20 cellular contexts compared by ENCODE assay signal in genomic region chr19:39692822-39693221, GRCh38. TPM values are rescaled to one million over a fixed set of nuclear protein-coding genes. Genes with fewer than 3 reads are reported as not detected.
A peak's percentile ranks its signal among the peaks of the same experiment; 100 is the strongest.
DNase-seq lines count a peak whose midpoint lies in the region; ATAC-seq, FAIRE-seq and TF ChIP-seq lines count a peak whose summit lies in the region.
"Had no signal": no experiment of that assay in that cellular context is flagged by ENCODE, and none has a peak within 500 bp of the region (broad histone marks: within the 10 kb centered on the region; RNA-seq: fewer than 3 reads in every experiment).

No MANE protein-coding gene starts in this region.

- H3K4me1 Mint-ChIP-seq in stimulated activated effector memory CD8-positive, alpha-beta T cell treated with anti-CD3 and anti-CD28 coated beads, Interleukin-12 subunit alpha, Interleukin-12 subunit beta, amount 100 ng/mL, for 72 hours = no peaks in the 10 kb centered on the region
- H3K4me1 Mint-ChIP-seq: CD4-positive, CD25-positive, alpha-beta regulatory T cell; CD8-positive, alpha-beta memory T cell had no signal

- in situ Hi-C loops in Panc1 (cut with HindIII; ENCODE audit: low pct_unique_long_range_greater_than_20kb, low sequenced_read_pairs) = no loop called here

- intact Hi-C loops in Panc1 (cut with micrococcal nuclease; ENCODE audit: unreplicated experiment) = no loop called here

- no peak overlapping the region for H3K27ac Mint-ChIP-seq in stimulated activated effector memory CD8-positive, alpha-beta T cell treated with anti-CD3 and anti-CD28 coated beads, Interleukin-12 subunit alpha, Interleukin-12 subunit beta, amount 100 ng/mL, for 72 hours
- H3K27ac Mint-ChIP-seq: CD4-positive, CD25-positive, alpha-beta regulatory T cell; CD8-positive, alpha-beta memory T cell had no signal

- no peaks in the 10 kb centered on the region for H3K36me3 Mint-ChIP-seq in stimulated activated effector memory CD8-positive, alpha-beta T cell treated with anti-CD3 and anti-CD28 coated beads, Interleukin-12 subunit alpha, Interleukin-12 subunit beta, amount 100 ng/mL, for 72 hours

- WGBS in A549 (ENCODE audit: missing lambda C conversion rate) = 12% methylated on average over 1 of the region's 1 CpG

- H3K4me2 ChIP-seq in A549 = no peak overlapping the region
- H3K4me2 ChIP-seq: KMS-11 had no signal

- peaks cover 82% of the 10 kb centered on the region for H3K27me3 ChIP-seq in Panc1 (ENCODE audit: control insufficient read depth, insufficient read depth, low read length)
- H3K27me3 ChIP-seq: BE2C had no signal

- no peaks in the 10 kb centered on the region for H3K36me3 ChIP-seq in Panc1 (ENCODE audit: control insufficient read depth, insufficient read depth, low read length)
- H3K36me3 ChIP-seq: BE2C, HAP-1 had no signal

- H3K4me3 ChIP-seq in A549 (no peak overlapping the region), Panc1 (ENCODE audit: low read depth in 2 of 2, low read length in 2 of 2) (no peak overlapping the region)
- H3K4me3 ChIP-seq: HAP-1 had no signal

- no peak for ATAC-seq in A549
- peak; percentile 3; the same call in 1 of the 2 replicates for ATAC-seq in Panc1
- peak; percentile 24 for ATAC-seq in stimulated activated effector memory CD8-positive, alpha-beta T cell treated with anti-CD3 and anti-CD28 coated beads, Interleukin-12 subunit alpha, Interleukin-12 subunit beta, amount 100 ng/mL, for 72 hours

- BruUV-seq in Panc1 (replicated peaks; lab: Mats Ljungman, UMichigan) = no TSS peak

- H3K4me1 ChIP-seq in A549 = no peaks in the 10 kb centered on the region; the same call in 2 of the 3 replicates
- H3K4me1 ChIP-seq in Panc1 (ENCODE audit: control insufficient read depth, insufficient read depth, low read length) = no peaks in the 10 kb centered on the region
- H3K4me1 ChIP-seq: BE2C, HAP-1 had no signal

- H3K9me3 Mint-ChIP-seq in stimulated activated effector memory CD8-positive, alpha-beta T cell treated with anti-CD3 and anti-CD28 coated beads, Interleukin-12 subunit alpha, Interleukin-12 subunit beta, amount 100 ng/mL, for 72 hours = peaks cover 3% of the 10 kb centered on the region

- no peak for TF ChIP-seq EP300 in A549 (IDR thresholded peaks at IDR 0.05)

- TF ChIP-seq POLR2A in A549 (IDR thresholded peaks at IDR 0.05; ENCODE audit: low read length) = no peak
- no peak for TF ChIP-seq POLR2A in GM12891 (IDR thresholded peaks at IDR 0.05; ENCODE audit: low read depth, low read length)

- H3K27ac ChIP-seq in A549 (no peak overlapping the region), Panc1 (ENCODE audit: low read length) (no peak overlapping the region)
- H3K27ac ChIP-seq: HL-60, KMS-11 had no signal

- DNase-seq in A549 (ENCODE audit: low read depth in 1 of 2, low spot score in 1 of 2) (no peak), GM12891 (ENCODE audit: insufficient read length, low spot score) (no peak), Panc1 (ENCODE audit: low read depth, low spot score) (no peak), D341Med (ENCODE audit: low spot score) (no peak)
- no peak for DNase-seq in stimulated activated effector memory CD8-positive, alpha-beta T cell treated with anti-CD3 and anti-CD28 coated beads, Interleukin-12 subunit alpha, Interleukin-12 subunit beta, amount 100 ng/mL, for 72 hours (ENCODE audit: low spot score in 2 of 2)
- no peak for DNase-seq in stimulated activated CD4-positive, alpha-beta T cell treated with anti-CD3 and anti-CD28 coated beads, Interleukin-2, amount 100 ng/mL, for 48 hours
- DNase-seq: ACHN; BE2C; C1 segment of cervical spinal cord; CD4-positive, CD25-positive, alpha-beta regulatory T cell; CD8-positive, alpha-beta memory T cell; COR-L47 had no signal

- no peak for TF ChIP-seq CTCF in A549 (IDR thresholded peaks at IDR 0.05)
- no peak for TF ChIP-seq CTCF in Panc1 (IDR thresholded peaks at IDR 0.05)

- POLR2A ChIA-PET in A549 (lab: Yijun Ruan, JAX) (no interaction called here), Panc1 (lab: Charles Lee) (interaction anchor here (0.6 kb wide), 1 partner anchor 57 kb away, joined by 3 read pairs; no protein-coding TSS in a partner anchor)

- peak; percentile 74 for FAIRE-seq in A549 (lab: Jason Lieb, UNC)
- peak; percentile 69 for FAIRE-seq in GM12891 (lab: Jason Lieb, UNC)
- FAIRE-seq: D721Med, G401.6 had no signal

- CTCF ChIA-PET in A549 (lab: Yijun Ruan, JAX) = interaction anchor here (1.1 to 1.2 kb wide), 2 partner anchors 21 to 141 kb away, joined by 3 to 5 read pairs; no protein-coding TSS in a partner anchor
- CTCF ChIA-PET in Panc1 (lab: Charles Lee) = interaction anchor here (0.6 to 0.9 kb wide), 3 partner anchors 20 to 252 kb away, joined by 3 to 8 read pairs (median 5); no protein-coding TSS in a partner anchor

- no peak overlapping the region for H3K4me3 Mint-ChIP-seq in stimulated activated effector memory CD8-positive, alpha-beta T cell treated with anti-CD3 and anti-CD28 coated beads, Interleukin-12 subunit alpha, Interleukin-12 subunit beta, amount 100 ng/mL, for 72 hours
- H3K4me3 Mint-ChIP-seq: CD4-positive, CD25-positive, alpha-beta regulatory T cell had no signal

- H3K9me3 ChIP-seq in A549 (peaks cover 13% of the 10 kb centered on the region; the same call in 2 of the 3 replicates), Panc1 (ENCODE audit: control insufficient read depth, insufficient read depth, low read depth, low read length) (no peaks in the 10 kb centered on the region)
- H3K9me3 ChIP-seq: BE2C, HAP-1 had no signal

- no peak for TF ChIP-seq RAD21 in A549 (conservative IDR thresholded peaks at IDR 0.05 in 1 of 2, IDR thresholded peaks at IDR 0.05 in 1 of 2)

TF ChIP-seq in A549, 52 proteins besides CTCF, POLR2A, EP300 and RAD21 (continues in another document):
- TF ChIP-seq BHLHE40 (IDR thresholded peaks at IDR 0.05; ENCODE audit: low read depth, low read length) = no peak
- no peak for TF ChIP-seq HOXA7 (CRISPR knock-in tag; IDR thresholded peaks at IDR 0.05)
- no peak for TF ChIP-seq ZSCAN20 (CRISPR knock-in tag; IDR thresholded peaks at IDR 0.05)
- TF ChIP-seq ZFP36 (IDR thresholded peaks at IDR 0.05; ENCODE audit: borderline replicate concordance, partially characterized antibody) = no peak
- TF ChIP-seq ATOH8 (CRISPR knock-in tag; IDR thresholded peaks at IDR 0.05; ENCODE audit: low read depth) = no peak

TF ChIP-seq in GM12891, 5 proteins besides CTCF, POLR2A, EP300 and RAD21:
- TF ChIP-seq SPI1 (IDR thresholded peaks at IDR 0.05; ENCODE audit: low read depth, low read length) (no peak), TAF1 (IDR thresholded peaks at IDR 0.05; ENCODE audit: low read depth, low read length) (no peak), POU2F2 (IDR thresholded peaks at IDR 0.05; ENCODE audit: low read depth, low read length) (no peak), PAX5 (IDR thresholded peaks at IDR 0.05; ENCODE audit: insufficient read depth, low read length, severe bottlenecking) (no peak), POLR2AphosphoS5 (IDR thresholded peaks at IDR 0.05; ENCODE audit: low read depth, low read length) (no peak)
TF ChIP-seq in GM12891: peak in this region for 0.

RNA-seq across cellular contexts. Expression of gene LGALS14, which starts 11.5 kb away (rescaled TPM):
- not detected in 2 replicates for polyA plus RNA-seq in A549 (2011; rRNA removed)
- not detected in 2 replicates for polyA plus RNA-seq in A549 (2012; cell fraction: cytosol; rRNA removed)
- polyA plus RNA-seq in A549 (2012; cell fraction: nucleus; rRNA removed) = not detected in 2 replicates
- not detected in 3 replicates for polyA plus RNA-seq in A549 (2017; fragmentation: RNase III; extraction: RNeasy Plus Mini Kit Qiagen cat#74134 plus additional on column Dnase treatment)
- polyA minus RNA-seq in A549 (2011; rRNA and poly(A)+ RNA removed) = not detected in 2 replicates
- polyA plus RNA-seq in GM12891 (2012; ENCODE audit: low read depth, missing spikeins) = 7.7 TPM
- not detected for total RNA-seq in Panc1 (2021; ENCODE audit: unreplicated experiment)
- polyA plus RNA-seq in Panc1 (2012; ENCODE audit: insufficient read length) = not detected
- total RNA-seq: A172; CD4-positive, CD25-positive, alpha-beta regulatory T cell; CD8-positive, alpha-beta memory T cell; H4; HT1080 had no signal
- polyA plus RNA-seq: CD8-positive, alpha-beta memory T cell had no signal

RNA-seq across cellular contexts. Expression of gene LGALS16, which starts 37.1 kb away (rescaled TPM):
- polyA plus RNA-seq in A549 (2011; rRNA removed) (not detected in 2 replicates), A549 (2017; fragmentation: RNase III; extraction: RNeasy Plus Mini Kit Qiagen cat#74134 plus additional on column Dnase treatment) (not detected in 3 replicates)
- polyA plus RNA-seq in A549 (2012; cell fraction: cytosol; rRNA removed) = not detected in 2 replicates
- not detected in 2 replicates for polyA plus RNA-seq in A549 (2012; cell fraction: nucleus; rRNA removed)
- not detected in 2 replicates for polyA minus RNA-seq in A549 (2011; rRNA and poly(A)+ RNA removed)
- not detected for polyA plus RNA-seq in GM12891 (2012; ENCODE audit: low read depth, missing spikeins)
- not detected for total RNA-seq in Panc1 (2021; ENCODE audit: unreplicated experiment)
- not detected for polyA plus RNA-seq in Panc1 (2012; ENCODE audit: insufficient read length)
- total RNA-seq: A172; CD4-positive, CD25-positive, alpha-beta regulatory T cell; CD8-positive, alpha-beta memory T cell; H4; HT1080 had no signal
- polyA plus RNA-seq: CD4-positive, CD25-positive, alpha-beta regulatory T cell; CD8-positive, alpha-beta memory T cell had no signal

RNA-seq across cellular contexts. Expression of gene CLC, which starts 45.0 kb away (rescaled TPM):
- polyA plus RNA-seq in A549 (2011; rRNA removed) (not detected in 2 replicates), A549 (2017; fragmentation: RNase III; extraction: RNeasy Plus Mini Kit Qiagen cat#74134 plus additional on column Dnase treatment) (not detected in 3 replicates)
- polyA plus RNA-seq in A549 (2012; cell fraction: cytosol; rRNA removed) = not detected in 2 replicates
- not detected in 2 replicates for polyA plus RNA-seq in A549 (2012; cell fraction: nucleus; rRNA removed)
- polyA minus RNA-seq in A549 (2011; rRNA and poly(A)+ RNA removed) = not detected in 2 replicates
- 1.7 TPM for polyA plus RNA-seq in GM12891 (2012; ENCODE audit: low read depth, missing spikeins)
- not detected for total RNA-seq in Panc1 (2021; ENCODE audit: unreplicated experiment)
- polyA plus RNA-seq in Panc1 (2012; ENCODE audit: insufficient read length) = not detected
- total RNA-seq: A172; CD8-positive, alpha-beta memory T cell; HT1080 had no signal
- polyA plus RNA-seq: CD4-positive, CD25-positive, alpha-beta regulatory T cell had no signal

Comparison
In these comparisons a context has a peak if more than half of its experiments do, and no peak if none do; other contexts are left out.
1. ATAC-seq: peak in Panc1 (single experiment) and stimulated activated effector memory CD8-positive, alpha-beta T cell treated with anti-CD3 and anti-CD28 coated beads, Interleukin-12 subunit alpha, Interleukin-12 subunit beta, amount 100 ng/mL, for 72 hours (single experiment); none in A549 (0 of 2).